In the genomic region with DNA sequence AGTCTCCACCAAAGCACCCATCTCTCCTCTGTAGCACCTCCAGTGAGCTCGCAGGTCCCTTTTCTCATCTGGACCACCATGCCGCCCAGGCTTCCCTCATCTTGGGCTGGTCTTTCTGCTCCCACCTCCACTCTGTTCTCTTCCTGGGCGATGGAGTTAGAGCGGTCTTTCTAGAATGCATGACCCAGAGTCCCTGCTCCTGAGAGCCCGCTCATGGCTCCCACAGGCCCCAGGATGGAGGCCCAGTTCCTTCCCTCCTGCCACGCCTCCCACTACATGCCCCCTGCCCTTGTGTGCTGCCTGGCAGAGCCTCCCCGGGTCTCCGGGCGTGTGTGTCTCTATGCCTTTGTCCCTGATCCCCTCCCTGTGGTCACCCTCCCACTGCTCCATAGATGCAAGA, we compare ENCODE assay signal across 18 cellular contexts.
DNase-seq lines count a peak whose midpoint lies in the region; ATAC-seq, FAIRE-seq and TF ChIP-seq lines count a peak whose summit lies in the region.
"Had no signal": no experiment of that assay in that cellular context is flagged by ENCODE, and none has a peak within 500 bp of the region (broad histone marks: within the 10 kb centered on the region; RNA-seq: fewer than 3 reads in every experiment).

No MANE protein-coding gene starts in this region.

- H3K36me3 Mint-ChIP-seq in H9 (ENCODE audit: insufficient read depth in 1 of 3, low read depth in 3 of 3), result no peaks in the 10 kb centered on the region

- H4K8ac ChIP-seq in H9 (replicated peaks; ENCODE audit: insufficient read length, low read depth, low read length), result no peak overlapping the region
- no peak overlapping the region for H4K8ac ChIP-seq in neuronal stem cell (ENCODE audit: low read depth, low read length)

- intact Hi-C loops in left ventricle myocardium superior (cut with micrococcal nuclease), result no loop called here

- no peak overlapping the region for H3K4me3 ChIP-seq in coronary artery
- H3K4me3 ChIP-seq in neuronal stem cell (ENCODE audit: low read length in 2 of 2), result no peak overlapping the region
- H3K4me3 ChIP-seq: GM23248, SK-N-MC had no signal

- H3K27ac ChIP-seq in H9 (ENCODE audit: insufficient read length, low read depth, low read length) (no peak overlapping the region), coronary artery (peak overlapping the region in 1 of 2 donors; percentile 9), neuronal stem cell (replicated peaks; ENCODE audit: low read length) (no peak overlapping the region)
- H3K27ac ChIP-seq: C4-2B, GM23248, SK-N-MC had no signal

- no peak overlapping the region for H3K9ac ChIP-seq in H9 (ENCODE audit: extremely low read depth, insufficient read length, low read length)
- no peak overlapping the region for H3K9ac ChIP-seq in neuronal stem cell (ENCODE audit: low read depth, low read length, poor library complexity)
- H3K9ac ChIP-seq: GM23248 had no signal

- H3K4me2 ChIP-seq in H9 (ENCODE audit: insufficient read depth, insufficient read length, low read length) (no peak overlapping the region), neuronal stem cell (ENCODE audit: insufficient read depth, low read length, poor library complexity, severe bottlenecking) (no peak overlapping the region)

- H2AK5ac ChIP-seq in H9 (ENCODE audit: insufficient read length, low read length) (no peak overlapping the region), neuronal stem cell (ENCODE audit: low read depth, low read length) (no peak overlapping the region)

- no peak overlapping the region for H2BK15ac ChIP-seq in H9 (ENCODE audit: low read depth, low read length)
- no peak overlapping the region for H2BK15ac ChIP-seq in neuronal stem cell (ENCODE audit: low read length)

- no peaks in the 10 kb centered on the region for H3K23me2 ChIP-seq in H9 (ENCODE audit: insufficient read length, low read depth, low read length, poor library complexity, severe bottlenecking)

- H2BK12ac ChIP-seq in H9 (ENCODE audit: insufficient read length, low read depth, low read length), result no peak overlapping the region
- no peak overlapping the region for H2BK12ac ChIP-seq in neuronal stem cell (ENCODE audit: low read length)

- H2BK5ac ChIP-seq in H9 (ENCODE audit: insufficient read length, low read length) (no peak overlapping the region), neuronal stem cell (ENCODE audit: low read length) (peak overlapping the region; percentile 4)

- no peak overlapping the region for H3K4me3 Mint-ChIP-seq in H9

- no peak overlapping the region for H3K56ac ChIP-seq in H9 (ENCODE audit: insufficient read length, low read depth, low read length)

- no peaks in the 10 kb centered on the region for H3K4me1 ChIP-seq in H9 (ENCODE audit: insufficient read depth, low read length)
- H3K4me1 ChIP-seq in neuronal stem cell (ENCODE audit: control insufficient read depth in 2 of 2, insufficient read depth in 1 of 2, low read depth in 1 of 2, low read length in 2 of 2), result peaks cover 0 to 2% of the 10 kb centered on the region in 2 donors

- DNase-seq in H9 (no peak), coronary artery (ENCODE audit: low spot score) (peak; percentile 64), neuronal stem cell (ENCODE audit: low spot score) (no peak), left ventricle myocardium superior (no peak), D721Med (ENCODE audit: insufficient read length, low spot score) (no peak)
- no peak for DNase-seq in activated CD4-positive, alpha-beta T cell treated with anti-CD3 and anti-CD28 coated beads, Interleukin-2, amount 50 U/mL, for 4 hours
- DNase-seq: DMS79 treated with DMSO at 0.1 percent for 48 hours, GM23248, NCI-H1105, NCI-H2081, NCI-H2171 treated with DMSO at 0.1 percent for 48 hours, NCI-H446 treated with DMSO at 0.1 percent for 48 hours, NCI-H748 treated with DMSO at 0.1 percent for 48 hours, SHP77 had no signal

- no peak overlapping the region for H3T11ph ChIP-seq in H9 (ENCODE audit: low read length)

- peaks cover 0 to 2% of the 10 kb centered on the region in 2 experiments; a peak in 2 of 5 replicates for H3K9me3 Mint-ChIP-seq in H9

- peaks cover 11% of the 10 kb centered on the region for H3K27me3 Mint-ChIP-seq in H9 (ENCODE audit: low read depth)

- H3K4me1 Mint-ChIP-seq in H9, result peaks cover 7 to 8% of the 10 kb centered on the region in 2 experiments; a peak in 3 of 4 replicates

- H3K18ac ChIP-seq in H9 (ENCODE audit: insufficient read length, low read depth, low read length) (peak overlapping the region; percentile 22), neuronal stem cell (ENCODE audit: low read length) (peak overlapping the region; percentile 0)

- H4K91ac ChIP-seq in H9 (ENCODE audit: insufficient read length, low read depth, low read length) (no peak overlapping the region), neuronal stem cell (ENCODE audit: low read depth, low read length, poor library complexity) (no peak overlapping the region)

- no peak overlapping the region for H2BK120ac ChIP-seq in H9 (ENCODE audit: low read depth, low read length, poor library complexity, severe bottlenecking)
- H2BK120ac ChIP-seq in neuronal stem cell (ENCODE audit: low read depth, low read length), result no peak overlapping the region

- H3K9me3 ChIP-seq in H9 (ENCODE audit: control insufficient read depth, low read depth, low read length) (no peaks in the 10 kb centered on the region), neuronal stem cell (replicated peaks in 1 of 2; ENCODE audit: control insufficient read depth in 2 of 2, insufficient read depth in 1 of 2, low read depth in 1 of 2, low read length in 2 of 2) (no peaks in the 10 kb centered on the region)

- H3K4ac ChIP-seq in H9 (ENCODE audit: low read depth, low read length), result no peak overlapping the region
- no peak overlapping the region for H3K4ac ChIP-seq in neuronal stem cell (ENCODE audit: low read length)

- H3K27me3 ChIP-seq in H9 (ENCODE audit: insufficient read depth, low read length), result no peaks in the 10 kb centered on the region; the same call in 1 of the 2 replicates
- peaks cover 0 to 6% (median 0%) of the 10 kb centered on the region in 3 experiments for H3K27me3 ChIP-seq in neuronal stem cell (ENCODE audit: control insufficient read depth in 3 of 3, insufficient read depth in 3 of 3, low read depth in 1 of 3, low read length in 3 of 3)

- no peak overlapping the region for H2AFZ ChIP-seq in H9 (ENCODE audit: low read length)
- no peak overlapping the region for H2AFZ ChIP-seq in neuronal stem cell (ENCODE audit: low read length)
- H2AFZ ChIP-seq: GM23248 had no signal

- H3K23ac ChIP-seq in H9 (ENCODE audit: insufficient read length, low read depth, low read length), result no peak overlapping the region
- H3K23ac ChIP-seq in neuronal stem cell (ENCODE audit: low read depth, low read length, poor library complexity), result no peak overlapping the region

- H3K79me2 ChIP-seq in H9 (ENCODE audit: insufficient read depth, low read length), result no peaks in the 10 kb centered on the region

- H4K20me1 ChIP-seq in H9 (ENCODE audit: control insufficient read depth, insufficient read depth, insufficient read length), result no peaks in the 10 kb centered on the region

- no peak overlapping the region; a peak in 1 of 7 replicates for H3K27ac Mint-ChIP-seq in H9

- H3K79me1 ChIP-seq in H9 (ENCODE audit: insufficient read depth, low read depth, low read length, poor library complexity, severe bottlenecking) (no peaks in the 10 kb centered on the region), neuronal stem cell (ENCODE audit: low read depth, low read length) (no peaks in the 10 kb centered on the region)

- H3K36me3 ChIP-seq in neuronal stem cell (replicated peaks in 1 of 2; ENCODE audit: control insufficient read depth in 2 of 2, insufficient read depth in 2 of 2, low read length in 2 of 2), result no peaks in the 10 kb centered on the region

- no peak overlapping the region for H2BK20ac ChIP-seq in H9 (ENCODE audit: low read depth, low read length, poor library complexity, severe bottlenecking)

- ATAC-seq in HG03095 (IDR thresholded peaks at IDR 0.05; ENCODE audit: unreplicated experiment) (no peak), left ventricle myocardium superior (no peak)
- ATAC-seq: HCT116 had no signal

- no peak overlapping the region for H4K5ac ChIP-seq in H9 (ENCODE audit: insufficient read length, low read depth, low read length)

- H3K14ac ChIP-seq in H9 (ENCODE audit: insufficient read depth, low read length) (no peak overlapping the region), neuronal stem cell (ENCODE audit: low read length) (no peak overlapping the region)

- FAIRE-seq in D721Med (lab: Jason Lieb, UNC), result no peak

- WGBS in H9 (ENCODE audit: extremely low coverage, insufficient read length, low lambda C conversion rate), result no CpG with 5 or more reads among the region's 9 CpGs
- no CpG with 5 or more reads among the region's 9 CpGs for WGBS in neuronal stem cell (ENCODE audit: extremely low coverage in 2 of 2, insufficient read length in 2 of 2, insufficient replicate concordance in 1 of 2), 2 donors

- no peak for TF ChIP-seq CTCF in H9 (conservative IDR thresholded peaks at IDR 0.05)
- TF ChIP-seq CTCF in coronary artery (IDR thresholded peaks at IDR 0.05), result no peak
- no peak for TF ChIP-seq CTCF in D721Med (IDR thresholded peaks at IDR 0.05; ENCODE audit: insufficient read depth, missing control alignments)
